Comparison of ENCODE assay signal across 1 cellular context in genomic region chr2:168890006-168890782, GRCh38.
TF ChIP-seq lines count a peak whose summit lies in the region.

Gene SPC25, minus strand, starts transcription at chr2:168890430. Its CDS starts 911 bp downstream, at chr2:168889519.

TF ChIP-seq in HepG2, 621 proteins besides CTCF, POLR2A, EP300 and RAD21 (continued from another document and continues in another):
- TF ChIP-seq STAT6 (CRISPR knock-in tag; IDR thresholded peaks at IDR 0.05; ENCODE audit: borderline replicate concordance) (peak; percentile 97), TEAD2 (CRISPR knock-in tag; IDR thresholded peaks at IDR 0.05) (no peak), ZNF274 (CRISPR knock-in tag; IDR thresholded peaks at IDR 0.05) (peak; percentile 67; the same call in 1 of the 2 replicates), HOXA9 (CRISPR knock-in tag; IDR thresholded peaks at IDR 0.05; ENCODE audit: borderline replicate concordance) (no peak), TRIM24 (CRISPR knock-in tag; IDR thresholded peaks at IDR 0.05) (no peak), SIN3B (IDR thresholded peaks at IDR 0.05; ENCODE audit: low read length) (peak; percentile 94), MBD4 (IDR thresholded peaks at IDR 0.05; ENCODE audit: borderline replicate concordance, low read length) (no peak), ARNTL (CRISPR knock-in tag; IDR thresholded peaks at IDR 0.05) (no peak), ARHGAP35 (CRISPR knock-in tag; IDR thresholded peaks at IDR 0.05; ENCODE audit: borderline replicate concordance) (no peak), SRY (CRISPR knock-in tag; IDR thresholded peaks at IDR 0.05) (no peak), ZFX (CRISPR knock-in tag; IDR thresholded peaks at IDR 0.05; ENCODE audit: low read depth) (peak; percentile 91), ZNF780A (CRISPR knock-in tag; IDR thresholded peaks at IDR 0.05) (no peak), ZMAT3 (CRISPR knock-in tag; conservative IDR thresholded peaks at IDR 0.05) (0 out of 2 replicates have a peak, but pooled peaks have one; percentile 59), THRA (CRISPR knock-in tag; IDR thresholded peaks at IDR 0.05; ENCODE audit: borderline replicate concordance) (no peak), ZBTB34 (CRISPR knock-in tag; IDR thresholded peaks at IDR 0.05) (no peak), CHD2 (IDR thresholded peaks at IDR 0.05; ENCODE audit: low read depth, low read length) (peak; percentile 95), ZSCAN22 (CRISPR knock-in tag; IDR thresholded peaks at IDR 0.05) (no peak), SOX6 (IDR thresholded peaks at IDR 0.05) (no peak), SOX6 (CRISPR knock-in tag; IDR thresholded peaks at IDR 0.05) (0 out of 2 replicates have a peak, but pooled peaks have one; percentile 15), CHD4 (IDR thresholded peaks at IDR 0.05; ENCODE audit: borderline replicate concordance, low read length) (no peak), ZBTB4 (CRISPR knock-in tag; IDR thresholded peaks at IDR 0.05; ENCODE audit: borderline replicate concordance) (peak; percentile 87; the same call in 1 of the 2 replicates), SATB2 (CRISPR knock-in tag; IDR thresholded peaks at IDR 0.05) (no peak), FUBP1 (CRISPR knock-in tag; IDR thresholded peaks at IDR 0.05; ENCODE audit: borderline replicate concordance) (no peak), MTA1 (CRISPR knock-in tag; IDR thresholded peaks at IDR 0.05; ENCODE audit: borderline replicate concordance) (no peak), YEATS2 (CRISPR knock-in tag; IDR thresholded peaks at IDR 0.05; ENCODE audit: borderline replicate concordance) (peak; percentile 88), BCL6 (CRISPR knock-in tag; IDR thresholded peaks at IDR 0.05) (no peak), ZBTB1 (CRISPR knock-in tag; IDR thresholded peaks at IDR 0.05; ENCODE audit: borderline replicate concordance) (no peak), TEAD3 (CRISPR knock-in tag; optimal IDR thresholded peaks at IDR 0.05; ENCODE audit: borderline replicate concordance) (peak; percentile 59), FOXA1 (IDR thresholded peaks at IDR 0.05) (no peak), FOXA1 (CRISPR knock-in tag; IDR thresholded peaks at IDR 0.05) (no peak), ZNF580 (CRISPR knock-in tag; IDR thresholded peaks at IDR 0.05; ENCODE audit: borderline replicate concordance, low read depth) (peak; percentile 62; the same call in 1 of the 2 replicates), SKIL (CRISPR knock-in tag; IDR thresholded peaks at IDR 0.05; ENCODE audit: borderline replicate concordance) (no peak), ZNF512 (CRISPR knock-in tag; IDR thresholded peaks at IDR 0.05) (0 out of 2 replicates have a peak, but pooled peaks have one; percentile 70), JDP2 (CRISPR knock-in tag; IDR thresholded peaks at IDR 0.05; ENCODE audit: borderline replicate concordance) (no peak), REST (IDR thresholded peaks at IDR 0.05; ENCODE audit: borderline replicate concordance in 1 of 2, low read depth in 1 of 2, low read length in 2 of 2) (0 out of 4 replicates have a peak, but pooled peaks of 1 of the 2 experiments have one; percentile 21), THAP7 (CRISPR knock-in tag; IDR thresholded peaks at IDR 0.05) (0 out of 2 replicates have a peak, but pooled peaks have one; percentile 61), SRSF4 (IDR thresholded peaks at IDR 0.05; ENCODE audit: low read depth, low read length, poor library complexity, severe bottlenecking) (no peak), EEA1 (CRISPR knock-in tag; IDR thresholded peaks at IDR 0.05; ENCODE audit: borderline replicate concordance) (no peak), ZNF362 (CRISPR knock-in tag; IDR thresholded peaks at IDR 0.05; ENCODE audit: borderline replicate concordance) (no peak)
